Comparison of ENCODE assay signal across 10 cellular contexts in the genomic region with DNA sequence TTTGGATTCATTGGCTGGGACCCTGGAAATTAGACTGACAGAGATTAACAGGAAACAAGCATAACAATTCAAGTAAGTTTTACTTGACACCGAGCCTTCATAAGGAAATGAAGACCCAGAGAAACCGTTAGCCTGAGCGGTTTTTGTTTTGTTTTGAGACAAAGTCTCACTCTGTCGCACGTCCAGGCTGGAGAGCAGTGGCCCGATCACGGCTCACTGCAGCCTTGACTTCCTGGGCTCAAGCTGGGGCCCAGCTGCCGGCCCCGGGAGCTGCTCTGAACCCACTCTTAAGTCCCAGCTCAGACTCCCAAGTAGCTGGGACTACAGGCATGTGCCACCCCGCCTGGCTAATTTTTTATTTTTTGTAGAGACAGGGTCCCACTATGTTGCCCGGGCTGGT.
DNase-seq lines count a peak whose midpoint lies in the region; ATAC-seq, FAIRE-seq and TF ChIP-seq lines count a peak whose summit lies in the region.
"Had no signal": no experiment of that assay in that cellular context is flagged by ENCODE, and none has a peak within 500 bp of the region (broad histone marks: within the 10 kb centered on the region; RNA-seq: fewer than 3 reads in every experiment).

No MANE protein-coding gene starts in this region.

- no peaks in the 10 kb centered on the region for H3K9me3 ChIP-seq in HUES64 (ENCODE audit: insufficient read depth, low read depth, low read length)
- H3K9me3 ChIP-seq in H1 (ENCODE audit: insufficient read depth in 2 of 2, low read depth in 1 of 2, low read length in 1 of 2), result no peaks in the 10 kb centered on the region

- TF ChIP-seq RAD21 in H1 (IDR thresholded peaks at IDR 0.05 in 1 of 2, conservative IDR thresholded peaks at IDR 0.05 in 1 of 2; ENCODE audit: low read depth in 2 of 2, low read length in 2 of 2), result no peak

- H3K9me3 Mint-ChIP-seq in activated CD4-positive, alpha-beta T cell treated with anti-CD3 and anti-CD28 coated beads, Interleukin-2, amount 10 ng/mL, durations not matched to agents 24 days and 14 days, result no peaks in the 10 kb centered on the region

- no peaks in the 10 kb centered on the region for H3K27me3 Mint-ChIP-seq in activated CD4-positive, alpha-beta T cell treated with anti-CD3 and anti-CD28 coated beads, Interleukin-2, amount 10 ng/mL, durations not matched to agents 24 days and 14 days

- H3K4me1 Mint-ChIP-seq in activated CD4-positive, alpha-beta T cell treated with anti-CD3 and anti-CD28 coated beads, Interleukin-2, amount 10 ng/mL, durations not matched to agents 24 days and 14 days, result peaks cover 73% of the 10 kb centered on the region

- intact Hi-C loops in activated CD4-positive, alpha-beta T cell treated with anti-CD3 and anti-CD28 coated beads, Interleukin-2, amount 10 ng/mL, durations not matched to agents 24 days and 14 days (cut with micrococcal nuclease), result loop anchor here (1.0 to 5.0 kb wide), 3 partner anchors 32 to 895 kb away; a partner anchor contains a TSS

- no peak overlapping the region for H4K91ac ChIP-seq in H1 (replicated peaks; ENCODE audit: insufficient read length, low read length)

- no peak overlapping the region for H4K5ac ChIP-seq in H1 (ENCODE audit: insufficient read length, low read depth, low read length)

- TF ChIP-seq EP300 in H1 (IDR thresholded peaks at IDR 0.05; ENCODE audit: borderline replicate concordance in 1 of 2, low read depth in 2 of 2, low read length in 2 of 2), result no peak

- H3K27me3 ChIP-seq in HUES64 (ENCODE audit: insufficient read depth, low read length) (no peaks in the 10 kb centered on the region), H1 (replicated peaks in 1 of 4; ENCODE audit: control insufficient read depth in 3 of 4, extremely low read depth in 1 of 4, insufficient read depth in 3 of 4, low read length in 3 of 4) (no peaks in the 10 kb centered on the region)

- POLR2A ChIA-PET in H1 (lab: Charles Lee; ENCODE audit: partially characterized antibody), result no interaction called here

- no peak overlapping the region for H2AK5ac ChIP-seq in H1 (ENCODE audit: low read depth, low read length)

- no peak for TF ChIP-seq POLR2A in H1 (IDR thresholded peaks at IDR 0.05; ENCODE audit: control extremely low read depth in 1 of 2, low read depth in 2 of 2, low read length in 2 of 2)

- H3K4ac ChIP-seq in H1 (replicated peaks; ENCODE audit: insufficient read length, low read depth, low read length), result no peak overlapping the region

- peaks cover 5% of the 10 kb centered on the region; the same call in 1 of the 2 replicates for H3K79me1 ChIP-seq in H1 (ENCODE audit: low read depth, low read length)

- no peak overlapping the region for H3K14ac ChIP-seq in H1 (ENCODE audit: insufficient read length)

- TF ChIP-seq CTCF in H1 (IDR thresholded peaks at IDR 0.05; ENCODE audit: control extremely low read depth in 1 of 3, insufficient read depth in 1 of 3, low read depth in 1 of 3, low read length in 3 of 3) (no peak), foreskin fibroblast (IDR thresholded peaks at IDR 0.05; ENCODE audit: low read depth, low read length) (no peak)

- no peak overlapping the region for H2BK15ac ChIP-seq in H1 (ENCODE audit: low read length)

- H3K27ac Mint-ChIP-seq in activated CD4-positive, alpha-beta T cell treated with anti-CD3 and anti-CD28 coated beads, Interleukin-2, amount 10 ng/mL, durations not matched to agents 24 days and 14 days, result peak overlapping the region; percentile 96

- 0 out of 2 replicates have a peak, but pooled peaks cover 2% of the 10 kb centered on the region for H3K23me2 ChIP-seq in H1 (ENCODE audit: low read depth, low read length)

- H2AFZ ChIP-seq in H1 (ENCODE audit: low read length), result no peak overlapping the region

- H3K36me3 ChIP-seq in HUES64 (ENCODE audit: insufficient read depth, low read length) (no peaks in the 10 kb centered on the region), H1 (ENCODE audit: control insufficient read depth in 2 of 4, insufficient read depth in 4 of 4, low read length in 3 of 4) (no peaks in the 10 kb centered on the region)

- H3K23ac ChIP-seq in H1 (ENCODE audit: insufficient read length), result no peak overlapping the region

- H3K79me2 ChIP-seq in H1 (ENCODE audit: control insufficient read depth in 1 of 2, insufficient read depth in 2 of 2, low read length in 2 of 2), result peaks cover 7 to 80% of the 10 kb centered on the region in 2 experiments; a peak in 3 of 4 replicates

- H3K4me1 ChIP-seq in HUES64 (ENCODE audit: insufficient read depth, low read length) (peaks cover 32% of the 10 kb centered on the region), H1 (replicated peaks in 1 of 4; ENCODE audit: control insufficient read depth in 3 of 4, insufficient read depth in 4 of 4, low read length in 3 of 4) (peaks cover 14 to 28% (median 23%) of the 10 kb centered on the region in 4 experiments)

- no peak overlapping the region for H3K18ac ChIP-seq in H1 (ENCODE audit: extremely low read depth, low read length)

- no peak overlapping the region for H3K56ac ChIP-seq in H1 (replicated peaks; ENCODE audit: insufficient read length, low read depth, low read length)

- no peak overlapping the region for H2BK20ac ChIP-seq in H1 (ENCODE audit: low read length)

- H3K36me3 Mint-ChIP-seq in activated CD4-positive, alpha-beta T cell treated with anti-CD3 and anti-CD28 coated beads, Interleukin-2, amount 10 ng/mL, durations not matched to agents 24 days and 14 days (ENCODE audit: low read depth), result peaks cover 56% of the 10 kb centered on the region

- H3K4me2 ChIP-seq in H1 (ENCODE audit: insufficient read depth in 1 of 2, low read depth in 2 of 2, low read length in 2 of 2), result no peak overlapping the region

- 69% methylated on average over 11 of the region's 11 CpGs for WGBS in HUES64
- WGBS in H1 (ENCODE audit: extremely low coverage in 1 of 2, insufficient coverage in 1 of 2, insufficient read length in 1 of 2, insufficient replicate concordance in 2 of 2, low coverage in 1 of 2, low lambda C conversion rate in 2 of 2, missing lambda C conversion rate in 1 of 2), 2 experiments, result 85% methylated on average over 11 of the region's 11 CpGs; no CpG with 5 or more reads in 1 of the 2 experiments

- CTCF ChIA-PET in H1 (lab: Charles Lee; ENCODE audit: partially characterized antibody), result interaction anchor here (1.2 to 2.2 kb wide), 5 partner anchors 13 to 39 kb away, joined by 3 to 9 read pairs (median 4); no protein-coding TSS in a partner anchor

- no peak overlapping the region for H2BK120ac ChIP-seq in H1 (replicated peaks; ENCODE audit: low read depth, low read length)

- H2BK12ac ChIP-seq in H1 (ENCODE audit: low read depth, low read length), result no peak overlapping the region

- no peak overlapping the region for H3K9ac ChIP-seq in HUES64 (ENCODE audit: low read depth, low read length)
- H3K9ac ChIP-seq in H1 (replicated peaks in 1 of 4; ENCODE audit: extremely low read depth in 1 of 4, low read depth in 3 of 4, low read length in 3 of 4), result no peak overlapping the region

- DNase-seq in activated CD4-positive, alpha-beta T cell treated with anti-CD3 and anti-CD28 coated beads, Interleukin-2, amount 10 ng/mL, durations not matched to agents 24 days and 14 days, result peak; percentile 88
- no peak for DNase-seq in activated CD4-positive, alpha-beta T cell treated with anti-CD3 and anti-CD28 coated beads, Interleukin-2, amount 50 U/mL, for 4 hours
- DNase-seq in H1 (ENCODE audit: low read depth in 1 of 2, low spot score in 2 of 2) (no peak), foreskin fibroblast (no peak), kidney glomerular epithelial cell (lab: John Stamatoyannopoulos, UW) (no peak)
- peak; percentile 58 for DNase-seq in stimulated activated CD8-positive, alpha-beta memory T cell treated with anti-CD3 and anti-CD28 coated beads, Interleukin-4, amount 100 ng/mL, for 48 hours

- peak overlapping the region; percentile 5 for H3K27ac ChIP-seq in HUES64 (ENCODE audit: low read depth, low read length)
- no peak overlapping the region for H3K27ac ChIP-seq in H1 (ENCODE audit: low read depth, low read length)

- no peak overlapping the region for H2BK5ac ChIP-seq in H1 (ENCODE audit: low read depth, low read length)

- no peak for FAIRE-seq in H1 (lab: Jason Lieb, UNC)
- FAIRE-seq: A204.1 had no signal

- peak overlapping the region; percentile 97 for H3K4me3 Mint-ChIP-seq in activated CD4-positive, alpha-beta T cell treated with anti-CD3 and anti-CD28 coated beads, Interleukin-2, amount 10 ng/mL, durations not matched to agents 24 days and 14 days

- H3K4me3 ChIP-seq in HUES64 (ENCODE audit: low read length) (no peak overlapping the region), H1 (ENCODE audit: extremely low read depth in 1 of 4, insufficient read depth in 2 of 4, low read depth in 3 of 4, low read length in 4 of 4) (no peak overlapping the region), foreskin fibroblast (ENCODE audit: low read depth in 1 of 2, low read length in 2 of 2) (no peak overlapping the region)

- no peak for ATAC-seq in HG03095 (IDR thresholded peaks at IDR 0.05; ENCODE audit: unreplicated experiment)
- ATAC-seq: right cardiac atrium had no signal

- H4K20me1 ChIP-seq in H1 (replicated peaks in 1 of 2; ENCODE audit: control insufficient read depth in 1 of 2, insufficient read depth in 2 of 2, low read length in 2 of 2), result peaks cover 8 to 13% of the 10 kb centered on the region in 2 experiments

- no peak overlapping the region for H4K8ac ChIP-seq in H1 (ENCODE audit: extremely low read depth, insufficient read depth, low read length)

TF ChIP-seq in H1, 55 proteins besides CTCF, POLR2A, EP300 and RAD21:
- no peak for TF ChIP-seq TAF7 (optimal IDR thresholded peaks at IDR 0.05; ENCODE audit: borderline replicate concordance, low read depth, low read length)
- TF ChIP-seq FOSL1 (IDR thresholded peaks at IDR 0.05; ENCODE audit: insufficient read depth, low read depth, low read length), result no peak
- TF ChIP-seq, protein P1, sequence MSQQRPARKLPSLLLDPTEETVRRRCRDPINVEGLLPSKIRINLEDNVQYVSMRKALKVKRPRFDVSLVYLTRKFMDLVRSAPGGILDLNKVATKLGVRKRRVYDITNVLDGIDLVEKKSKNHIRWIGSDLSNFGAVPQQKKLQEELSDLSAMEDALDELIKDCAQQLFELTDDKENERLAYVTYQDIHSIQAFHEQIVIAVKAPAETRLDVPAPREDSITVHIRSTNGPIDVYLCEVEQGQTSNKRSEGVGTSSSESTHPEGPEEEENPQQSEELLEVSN (IDR thresholded peaks at IDR 0.05), result 0 out of 2 replicates have a peak, but pooled peaks have one; percentile 5

Comparison
In these comparisons a context has a peak if more than half of its experiments do, and no peak if none do; other contexts are left out.
1. DNase-seq: peak in activated CD4-positive, alpha-beta T cell treated with anti-CD3 and anti-CD28 coated beads, Interleukin-2, amount 10 ng/mL, durations not matched to agents 24 days and 14 days (single experiment) and stimulated activated CD8-positive, alpha-beta memory T cell treated with anti-CD3 and anti-CD28 coated beads, Interleukin-4, amount 100 ng/mL, for 48 hours (single experiment); none in activated CD4-positive, alpha-beta T cell treated with anti-CD3 and anti-CD28 coated beads, Interleukin-2, amount 50 U/mL, for 4 hours (0 of 2), H1 (0 of 2), foreskin fibroblast (0 of 2) and kidney glomerular epithelial cell (single experiment).